In genomic region chr2:37397166-37397565, GRCh38 we compare ENCODE assay signal across 26 cellular contexts.
"Had no signal": no experiment of that assay in that cellular context is flagged by ENCODE, and none has a peak within 500 bp of the region (broad histone marks: within the 10 kb centered on the region; RNA-seq: fewer than 3 reads in every experiment).

No MANE protein-coding gene starts in this region.

- H3K4me3 ChIP-seq: ovary, right lobe of liver, transverse colon had no signal

- H3K27ac ChIP-seq: neutrophil, ovary, right lobe of liver had no signal

- H3K27me3 Mint-ChIP-seq: activated naive CD8-positive, alpha-beta T cell treated with anti-CD3 and anti-CD28 coated beads for 36 hours; effector memory CD8-positive, alpha-beta T cell; natural killer cell treated with Interleukin-12 subunit alpha and Interleukin-12 subunit beta and Interleukin-15 and Interleukin-18, amount 100 ng/mL, for 72 hours had no signal

- H3K9me3 Mint-ChIP-seq: activated naive CD4-positive, alpha-beta T cell treated with anti-CD3 and anti-CD28 coated beads for 36 hours; effector memory CD8-positive, alpha-beta T cell; natural killer cell treated with Interleukin-12 subunit alpha and Interleukin-12 subunit beta and Interleukin-15 and Interleukin-18, amount 100 ng/mL, for 72 hours; T-helper 1 cell treated with Interleukin-12 subunit alpha and Interleukin-12 subunit beta and Interleukin-4 antibody, amounts not matched to agents 30 μg/mL and 1 μg/mL, for 36 hours had no signal

- H3K4me3 Mint-ChIP-seq: activated CD8-positive, alpha-beta T cell treated with anti-CD3 and anti-CD28 coated beads for 36 hours; activated naive CD4-positive, alpha-beta T cell treated with anti-CD3 and anti-CD28 coated beads for 36 hours; activated naive CD8-positive, alpha-beta T cell treated with anti-CD3 and anti-CD28 coated beads for 36 hours; effector memory CD8-positive, alpha-beta T cell; natural killer cell treated with Interleukin-12 subunit alpha and Interleukin-12 subunit beta and Interleukin-15 and Interleukin-18, amount 100 ng/mL, for 72 hours; T-helper 1 cell treated with Interleukin-12 subunit alpha and Interleukin-12 subunit beta and Interleukin-4 antibody, amounts not matched to agents 30 μg/mL and 1 μg/mL, for 36 hours had no signal

- H3K36me3 Mint-ChIP-seq: activated naive CD8-positive, alpha-beta T cell treated with anti-CD3 and anti-CD28 coated beads for 36 hours; natural killer cell treated with Interleukin-12 subunit alpha and Interleukin-12 subunit beta and Interleukin-15 and Interleukin-18, amount 100 ng/mL, for 72 hours had no signal

- H3K4me1 ChIP-seq: right lobe of liver, transverse colon had no signal

- H3K27ac Mint-ChIP-seq: activated CD8-positive, alpha-beta T cell treated with anti-CD3 and anti-CD28 coated beads for 36 hours; activated naive CD4-positive, alpha-beta T cell treated with anti-CD3 and anti-CD28 coated beads for 36 hours; activated naive CD8-positive, alpha-beta T cell treated with anti-CD3 and anti-CD28 coated beads for 36 hours; effector memory CD8-positive, alpha-beta T cell; natural killer cell treated with Interleukin-12 subunit alpha and Interleukin-12 subunit beta and Interleukin-15 and Interleukin-18, amount 100 ng/mL, for 72 hours; progenitor cell of endocrine pancreas; T-helper 1 cell treated with Interleukin-12 subunit alpha and Interleukin-12 subunit beta and Interleukin-4 antibody, amounts not matched to agents 30 μg/mL and 1 μg/mL, for 36 hours had no signal

- H3K9me3 ChIP-seq: neutrophil, ovary, right lobe of liver, transverse colon had no signal

- ATAC-seq: activated CD8-positive, alpha-beta T cell treated with anti-CD3 and anti-CD28 coated beads for 36 hours; effector memory CD8-positive, alpha-beta T cell; natural killer cell treated with Interleukin-12 subunit alpha and Interleukin-12 subunit beta and Interleukin-15 and Interleukin-18, amount 100 ng/mL, for 72 hours; right lobe of liver had no signal

- H3K27me3 ChIP-seq: neutrophil, ovary, right lobe of liver, transverse colon had no signal

- H3K36me3 ChIP-seq: neutrophil, ovary, right lobe of liver, transverse colon had no signal

- FAIRE-seq: keratinocyte, urothelium cell line had no signal

- DNase-seq: activated CD4-positive, alpha-beta T cell treated with anti-CD3 and anti-CD28 coated beads, Interleukin-2, amount 50 U/mL, for 1 hour; activated CD4-positive, CD25-positive, alpha-beta regulatory T cell treated with anti-CD3 and anti-CD28 coated beads, Interleukin-2, amount 50 U/mL, for 72 hours; activated CD8-positive, alpha-beta T cell treated with anti-CD3 and anti-CD28 coated beads for 36 hours; activated effector memory CD4-positive, alpha-beta T cell treated with anti-CD3 and anti-CD28 coated beads, Interleukin-2, amount 50 U/mL, for 16 hours; activated naive CD4-positive, alpha-beta T cell treated with anti-CD3 and anti-CD28 coated beads for 36 hours; activated naive CD8-positive, alpha-beta T cell treated with anti-CD3 and anti-CD28 coated beads for 36 hours; activated T-cell treated with anti-CD3 and anti-CD28 coated beads for 4 hours; caudate nucleus; cortex of kidney; effector memory CD8-positive, alpha-beta T cell; head of caudate nucleus; hippocampal formation; mesenchymal stem cell; ovary; right lobe of liver; stimulated activated CD4-positive, alpha-beta T cell treated with anti-CD3 and anti-CD28 coated beads, Interleukin-2, amount 100 ng/mL, for 48 hours; stimulated activated naive CD4-positive, alpha-beta T cell treated with Interleukin-2 at 50 U/mL for 16 hours; SW 1271; T-helper 9 cell; transverse colon had no signal
